In the genomic region with DNA sequence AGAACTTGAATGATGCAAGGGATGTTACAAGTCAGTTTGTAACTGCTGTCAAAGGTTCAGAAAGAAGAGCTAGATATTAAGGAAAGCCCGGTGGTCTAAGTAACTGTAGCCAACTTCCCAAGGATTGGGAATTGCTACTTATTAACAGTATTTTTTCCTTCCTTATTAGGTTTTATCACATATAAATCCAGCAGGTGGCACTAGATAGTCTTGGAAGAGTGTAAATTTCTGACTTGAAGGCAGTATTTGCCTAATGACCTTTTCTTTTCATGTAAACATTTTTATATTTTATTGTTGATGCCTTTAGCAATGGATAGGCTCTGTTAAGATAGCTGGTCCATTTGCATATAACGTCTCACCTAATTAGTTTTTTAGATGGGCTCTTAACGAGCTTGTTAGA, we compare ENCODE assay signal across 8 cellular contexts. TPM values are rescaled to one million over a fixed set of nuclear protein-coding genes. Genes with fewer than 3 reads are reported as not detected.
A peak's percentile ranks its signal among the peaks of the same experiment; 100 is the strongest.
DNase-seq lines count a peak whose midpoint lies in the region; ATAC-seq and TF ChIP-seq lines count a peak whose summit lies in the region.

No MANE protein-coding gene starts in this region.

- H3K4me3 ChIP-seq in SU-DHL-6 (ENCODE audit: insufficient read depth, low read length, poor library complexity, severe bottlenecking) (no peak overlapping the region), kidney epithelial cell (ENCODE audit: low read depth, low read length) (no peak overlapping the region)

- H3K4me3 Mint-ChIP-seq in activated T-cell treated with anti-CD3 and anti-CD28 coated beads, Interleukin-2, amount 50 U/mL, for 4 hours: no peak overlapping the region

- H3K79me2 ChIP-seq in SU-DHL-6 (ENCODE audit: insufficient read depth, low read length): peaks cover 14% of the 10 kb centered on the region; the same call in 1 of the 2 replicates

- H3K36me3 ChIP-seq in SU-DHL-6 (ENCODE audit: low read length) (peaks cover 68% of the 10 kb centered on the region), kidney epithelial cell (ENCODE audit: control insufficient read depth, insufficient read depth, low read length) (no peaks in the 10 kb centered on the region)

- H3K27me3 ChIP-seq in SU-DHL-6 (ENCODE audit: low read length): no peaks in the 10 kb centered on the region
- H3K27me3 ChIP-seq in kidney epithelial cell (ENCODE audit: control insufficient read depth, insufficient read depth, low read length): no peaks in the 10 kb centered on the region

- no peak for ATAC-seq in activated T-cell treated with anti-CD3 and anti-CD28 coated beads, Interleukin-2, amount 50 U/mL, for 4 hours

- peaks cover 4% of the 10 kb centered on the region for H3F3A ChIP-seq in SU-DHL-6 (ENCODE audit: insufficient read depth)

- DNase-seq in HT1080 (ENCODE audit: low read depth): peak; percentile 6
- peak; percentile 14 for DNase-seq in kidney epithelial cell (ENCODE audit: low read depth)
- DNase-seq in activated T-cell treated with anti-CD3 and anti-CD28 coated beads, Interleukin-2, amount 50 U/mL, for 4 hours: no peak
- DNase-seq in HuH-7.5 (ENCODE audit: low spot score): no peak
- DNase-seq in cortex of kidney (lab: John Stamatoyannopoulos, UW): no peak
- DNase-seq in NCI-H187 treated with DMSO at 0.1 percent for 48 hours (lab: John Stamatoyannopoulos, UW): no peak

- no peak overlapping the region for H3K4me2 ChIP-seq in SU-DHL-6 (ENCODE audit: low read depth, low read length, poor library complexity, severe bottlenecking)

- H3K9me3 Mint-ChIP-seq in activated T-cell treated with anti-CD3 and anti-CD28 coated beads, Interleukin-2, amount 50 U/mL, for 4 hours: no peaks in the 10 kb centered on the region

- H3K9me2 ChIP-seq in SU-DHL-6 (replicated peaks; ENCODE audit: insufficient read depth, low read length): no peaks in the 10 kb centered on the region

- no peaks in the 10 kb centered on the region for H3K9me3 ChIP-seq in SU-DHL-6 (ENCODE audit: insufficient read depth, low read length)

- no peaks in the 10 kb centered on the region for H3K4me1 Mint-ChIP-seq in activated T-cell treated with anti-CD3 and anti-CD28 coated beads, Interleukin-2, amount 50 U/mL, for 4 hours (ENCODE audit: low read depth)

- no peaks in the 10 kb centered on the region for H3K36me3 Mint-ChIP-seq in activated T-cell treated with anti-CD3 and anti-CD28 coated beads, Interleukin-2, amount 50 U/mL, for 4 hours (ENCODE audit: insufficient read depth)

- H3K27me3 Mint-ChIP-seq in activated T-cell treated with anti-CD3 and anti-CD28 coated beads, Interleukin-2, amount 50 U/mL, for 4 hours (ENCODE audit: low read depth): no peaks in the 10 kb centered on the region

- H3K27ac ChIP-seq in C4-2B (no peak overlapping the region), SU-DHL-6 (ENCODE audit: low read depth, low read length) (no peak overlapping the region)

- H4K20me1 ChIP-seq in SU-DHL-6 (ENCODE audit: low read depth, low read length): no peaks in the 10 kb centered on the region

- H2AFZ ChIP-seq in SU-DHL-6 (ENCODE audit: low read depth, low read length, severe bottlenecking): no peak overlapping the region

- TF ChIP-seq CTCF in C4-2B (conservative IDR thresholded peaks at IDR 0.05): peak; percentile 64
- peak; percentile 47 for TF ChIP-seq CTCF in SU-DHL-6 (IDR thresholded peaks at IDR 0.05; ENCODE audit: insufficient read depth, low read length, poor library complexity, severe bottlenecking)
- TF ChIP-seq CTCF in kidney epithelial cell (IDR thresholded peaks at IDR 0.05; ENCODE audit: insufficient read depth, low read length, poor library complexity, severe bottlenecking): peak; percentile 36

- no peak overlapping the region for H3K9ac ChIP-seq in SU-DHL-6 (ENCODE audit: low read length)

RNA-seq across cellular contexts. Expression of a gene that starts 51.2 kb away (rescaled TPM):
- total RNA-seq in HT1080 (2014; rRNA removed; shearing (Covaris generic)): 133 and 142 TPM in 2 replicates
- polyA plus RNA-seq in HT1080 (2015; cell fraction: cytosol; rRNA removed): 37.1 and 49.8 TPM in 2 replicates
- 427 and 511 TPM in 2 replicates for polyA plus RNA-seq in HT1080 (2015; cell fraction: nucleus; rRNA removed)
- total RNA-seq in kidney epithelial cell: 14.3 and 15.4 TPM in 2 replicates
- 1 to 10 TPM; 1.8 to 4.1 (median 2.4) TPM for total RNA-seq in activated T-cell treated with anti-CD3 and anti-CD28 coated beads, Interleukin-2, amount 50 U/mL, for 4 hours

Comparison
In these comparisons a context has a peak if more than half of its experiments do, and no peak if none do; other contexts are left out.
1. DNase-seq: peak in HT1080 (single experiment) and kidney epithelial cell (single experiment); none in activated T-cell treated with anti-CD3 and anti-CD28 coated beads, Interleukin-2, amount 50 U/mL, for 4 hours (single experiment), HuH-7.5 (single experiment), cortex of kidney (single experiment) and NCI-H187 treated with DMSO at 0.1 percent for 48 hours (single experiment).
2. Peak in every context shown above with its lines, with median percentiles within 50 percentile points of each other: CTCF ChIP-seq.